ENCODE assay signal across 1 cellular context in the genomic region with DNA sequence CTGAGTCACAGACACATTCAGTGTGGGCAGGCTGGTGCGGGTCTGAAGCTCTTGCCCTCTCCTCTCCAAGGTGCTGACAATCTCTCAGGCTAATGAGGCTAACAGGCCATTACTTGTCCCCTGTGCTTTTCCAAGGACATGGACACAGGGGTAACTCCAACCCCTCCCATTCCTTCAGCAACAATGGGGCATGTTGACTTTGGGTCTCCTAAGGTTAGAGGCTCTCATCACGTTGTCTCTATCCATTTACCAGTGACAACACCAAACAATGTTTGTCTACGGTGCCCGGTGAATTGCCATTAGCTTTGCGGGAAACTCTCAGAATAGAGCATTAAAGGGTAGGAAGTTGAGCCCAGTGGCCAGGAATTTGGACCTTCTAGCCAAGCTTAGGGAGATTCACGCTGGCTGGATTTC.
TF ChIP-seq lines count a peak whose summit lies in the region.

No MANE protein-coding gene starts in this region.

TF ChIP-seq in HepG2, 621 proteins besides CTCF, POLR2A, EP300 and RAD21 (continued from another document):
- TF ChIP-seq, protein P1, sequence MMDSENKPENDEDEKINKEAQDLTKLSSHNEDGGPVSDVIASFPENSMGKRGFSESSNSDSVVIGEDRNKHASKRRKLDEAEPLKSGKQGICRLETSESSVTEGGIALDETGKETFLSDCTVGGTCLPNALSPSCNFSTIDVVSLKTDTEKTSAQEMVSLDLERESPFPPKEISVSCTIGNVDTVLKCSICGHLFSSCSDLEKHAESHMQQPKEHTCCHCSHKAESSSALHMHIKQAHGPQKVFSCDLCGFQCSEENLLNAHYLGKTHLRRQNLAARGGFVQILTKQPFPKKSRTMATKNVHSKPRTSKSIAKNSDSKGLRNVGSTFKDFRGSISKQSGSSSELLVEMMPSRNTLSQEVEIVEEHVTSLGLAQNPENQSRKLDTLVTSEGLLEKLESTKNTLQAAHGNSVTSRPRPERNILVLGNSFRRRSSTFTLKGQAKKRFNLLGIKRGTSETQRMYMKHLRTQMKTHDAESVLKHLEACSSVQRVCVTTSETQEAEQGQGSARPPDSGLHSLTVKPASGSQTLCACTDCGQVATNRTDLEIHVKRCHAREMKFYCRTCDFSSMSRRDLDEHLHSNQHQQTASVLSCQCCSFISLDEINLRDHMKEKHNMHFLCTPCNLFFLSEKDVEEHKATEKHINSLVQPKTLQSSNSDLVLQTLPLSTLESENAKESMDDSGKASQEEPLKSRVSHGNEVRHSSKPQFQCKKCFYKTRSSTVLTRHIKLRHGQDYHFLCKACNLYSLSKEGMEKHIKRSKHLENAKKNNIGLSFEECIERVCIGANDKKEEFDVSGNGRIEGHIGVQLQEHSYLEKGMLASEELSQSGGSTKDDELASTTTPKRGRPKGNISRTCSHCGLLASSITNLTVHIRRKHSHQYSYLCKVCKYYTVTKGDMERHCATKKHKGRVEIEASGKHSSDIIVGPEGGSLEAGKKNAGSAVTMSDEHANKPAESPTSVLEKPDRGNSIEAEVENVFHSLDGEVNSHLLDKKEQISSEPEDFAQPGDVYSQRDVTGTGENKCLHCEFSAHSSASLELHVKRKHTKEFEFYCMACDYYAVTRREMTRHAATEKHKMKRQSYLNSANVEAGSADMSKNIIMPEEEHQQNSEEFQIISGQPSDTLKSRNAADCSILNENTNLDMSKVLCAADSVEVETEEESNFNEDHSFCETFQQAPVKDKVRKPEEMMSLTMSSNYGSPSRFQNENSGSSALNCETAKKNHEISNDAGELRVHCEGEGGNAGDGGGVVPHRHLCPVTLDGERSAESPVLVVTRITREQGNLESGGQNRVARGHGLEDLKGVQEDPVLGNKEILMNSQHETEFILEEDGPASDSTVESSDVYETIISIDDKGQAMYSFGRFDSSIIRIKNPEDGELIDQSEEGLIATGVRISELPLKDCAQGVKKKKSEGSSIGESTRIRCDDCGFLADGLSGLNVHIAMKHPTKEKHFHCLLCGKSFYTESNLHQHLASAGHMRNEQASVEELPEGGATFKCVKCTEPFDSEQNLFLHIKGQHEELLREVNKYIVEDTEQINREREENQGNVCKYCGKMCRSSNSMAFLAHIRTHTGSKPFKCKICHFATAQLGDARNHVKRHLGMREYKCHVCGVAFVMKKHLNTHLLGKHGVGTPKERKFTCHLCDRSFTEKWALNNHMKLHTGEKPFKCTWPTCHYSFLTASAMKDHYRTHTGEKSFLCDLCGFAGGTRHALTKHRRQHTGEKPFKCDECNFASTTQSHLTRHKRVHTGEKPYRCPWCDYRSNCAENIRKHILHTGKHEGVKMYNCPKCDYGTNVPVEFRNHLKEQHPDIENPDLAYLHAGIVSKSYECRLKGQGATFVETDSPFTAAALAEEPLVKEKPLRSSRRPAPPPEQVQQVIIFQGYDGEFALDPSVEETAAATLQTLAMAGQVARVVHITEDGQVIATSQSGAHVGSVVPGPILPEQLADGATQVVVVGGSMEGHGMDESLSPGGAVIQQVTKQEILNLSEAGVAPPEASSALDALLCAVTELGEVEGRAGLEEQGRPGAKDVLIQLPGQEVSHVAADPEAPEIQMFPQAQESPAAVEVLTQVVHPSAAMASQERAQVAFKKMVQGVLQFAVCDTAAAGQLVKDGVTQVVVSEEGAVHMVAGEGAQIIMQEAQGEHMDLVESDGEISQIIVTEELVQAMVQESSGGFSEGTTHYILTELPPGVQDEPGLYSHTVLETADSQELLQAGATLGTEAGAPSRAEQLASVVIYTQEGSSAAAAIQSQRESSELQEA (CRISPR knock-in tag; IDR thresholded peaks at IDR 0.05; ENCODE audit: not compliant biosample characterization): no peak
- TF ChIP-seq, protein P2, sequence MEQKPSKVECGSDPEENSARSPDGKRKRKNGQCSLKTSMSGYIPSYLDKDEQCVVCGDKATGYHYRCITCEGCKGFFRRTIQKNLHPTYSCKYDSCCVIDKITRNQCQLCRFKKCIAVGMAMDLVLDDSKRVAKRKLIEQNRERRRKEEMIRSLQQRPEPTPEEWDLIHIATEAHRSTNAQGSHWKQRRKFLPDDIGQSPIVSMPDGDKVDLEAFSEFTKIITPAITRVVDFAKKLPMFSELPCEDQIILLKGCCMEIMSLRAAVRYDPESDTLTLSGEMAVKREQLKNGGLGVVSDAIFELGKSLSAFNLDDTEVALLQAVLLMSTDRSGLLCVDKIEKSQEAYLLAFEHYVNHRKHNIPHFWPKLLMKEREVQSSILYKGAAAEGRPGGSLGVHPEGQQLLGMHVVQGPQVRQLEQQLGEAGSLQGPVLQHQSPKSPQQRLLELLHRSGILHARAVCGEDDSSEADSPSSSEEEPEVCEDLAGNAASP (CRISPR knock-in tag; IDR thresholded peaks at IDR 0.05; ENCODE audit: borderline replicate concordance): peak; percentile 81; the same call in 1 of the 2 replicates
- TF ChIP-seq MEF2D (CRISPR knock-in tag; IDR thresholded peaks at IDR 0.05) (peak; percentile 65; the same call in 1 of the 2 replicates), ZNF737 (CRISPR knock-in tag; IDR thresholded peaks at IDR 0.05; ENCODE audit: borderline replicate concordance) (no peak), ZBTB8A (CRISPR knock-in tag; IDR thresholded peaks at IDR 0.05; ENCODE audit: borderline replicate concordance, low read depth) (no peak), HHEX (CRISPR knock-in tag; IDR thresholded peaks at IDR 0.05) (no peak), ZNF790 (CRISPR knock-in tag; IDR thresholded peaks at IDR 0.05; ENCODE audit: borderline replicate concordance) (no peak), ZNF282 (IDR thresholded peaks at IDR 0.05; ENCODE audit: partially characterized antibody) (no peak)
- TF ChIP-seq, protein P3, sequence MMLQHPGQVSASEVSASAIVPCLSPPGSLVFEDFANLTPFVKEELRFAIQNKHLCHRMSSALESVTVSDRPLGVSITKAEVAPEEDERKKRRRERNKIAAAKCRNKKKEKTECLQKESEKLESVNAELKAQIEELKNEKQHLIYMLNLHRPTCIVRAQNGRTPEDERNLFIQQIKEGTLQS (CRISPR knock-in tag; IDR thresholded peaks at IDR 0.05): no peak
- TF ChIP-seq, protein P4, sequence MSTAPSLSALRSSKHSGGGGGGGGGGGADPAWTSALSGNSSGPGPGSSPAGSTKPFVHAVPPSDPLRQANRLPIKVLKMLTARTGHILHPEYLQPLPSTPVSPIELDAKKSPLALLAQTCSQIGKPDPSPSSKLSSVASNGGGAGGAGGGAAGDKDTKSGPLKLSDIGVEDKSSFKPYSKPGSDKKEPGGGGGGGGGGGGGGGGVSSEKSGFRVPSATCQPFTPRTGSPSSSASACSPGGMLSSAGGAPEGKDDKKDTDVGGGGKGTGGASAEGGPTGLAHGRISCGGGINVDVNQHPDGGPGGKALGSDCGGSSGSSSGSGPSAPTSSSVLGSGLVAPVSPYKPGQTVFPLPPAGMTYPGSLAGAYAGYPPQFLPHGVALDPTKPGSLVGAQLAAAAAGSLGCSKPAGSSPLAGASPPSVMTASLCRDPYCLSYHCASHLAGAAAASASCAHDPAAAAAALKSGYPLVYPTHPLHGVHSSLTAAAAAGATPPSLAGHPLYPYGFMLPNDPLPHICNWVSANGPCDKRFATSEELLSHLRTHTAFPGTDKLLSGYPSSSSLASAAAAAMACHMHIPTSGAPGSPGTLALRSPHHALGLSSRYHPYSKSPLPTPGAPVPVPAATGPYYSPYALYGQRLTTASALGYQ (CRISPR knock-in tag; IDR thresholded peaks at IDR 0.05): no peak
